In genomic region chr17:45775576-45776011, GRCh38 we compare ENCODE assay signal across 14 cellular contexts. TPM values are rescaled to one million over a fixed set of nuclear protein-coding genes. Genes with fewer than 3 reads are reported as not detected.
DNase-seq lines count a peak whose midpoint lies in the region; ATAC-seq, FAIRE-seq and TF ChIP-seq lines count a peak whose summit lies in the region.
"Had no signal": no experiment of that assay in that cellular context is flagged by ENCODE, and none has a peak within 500 bp of the region (broad histone marks: within the 10 kb centered on the region; RNA-seq: fewer than 3 reads in every experiment).

No MANE protein-coding gene starts in this region.

- H3K36me3 ChIP-seq in vagina (no peaks in the 10 kb centered on the region), Peyer's patch (no peaks in the 10 kb centered on the region)
- H3K36me3 ChIP-seq: neutrophil had no signal

- TF ChIP-seq POLR2A in vagina (IDR thresholded peaks at IDR 0.05) = no peak
- no peak for TF ChIP-seq POLR2A in Peyer's patch (IDR thresholded peaks at IDR 0.05)

- H3K4me3 Mint-ChIP-seq in WTC11 = no peak overlapping the region
- H3K4me3 Mint-ChIP-seq: CD4-positive, alpha-beta T cell had no signal

- H3K4me3 ChIP-seq in vagina = no peak overlapping the region
- H3K4me3 ChIP-seq in Peyer's patch = no peak overlapping the region

- intact Hi-C loops in vagina (cut with DNase I) = no loop called here

- CTCF ChIA-PET in WTC11 (lab: Charles Lee) = interaction anchor here (1.0 to 1.4 kb wide), 3 partner anchors 8 to 54 kb away, joined by 4 to 8 read pairs (median 6); partner anchors contain the start of gene CRHR1

- H3K27me3 ChIP-seq in vagina (no peaks in the 10 kb centered on the region), Peyer's patch (no peaks in the 10 kb centered on the region)

- no peak for FAIRE-seq in frontal cortex (lab: Jason Lieb, UNC)

- DNase-seq in DMS 273 treated with DMSO at 0.1 percent for 48 hours (lab: John Stamatoyannopoulos, UW) = peak; percentile 87
- peak; percentile 60 for DNase-seq in NCI-H2029 treated with DMSO at 0.1 percent for 48 hours (lab: John Stamatoyannopoulos, UW)
- DNase-seq in astrocyte of the hippocampus (ENCODE audit: low read depth, low spot score) = peak; percentile 54
- DNase-seq in omental fat pad (ENCODE audit: low spot score) = no peak
- DNase-seq in frontal cortex (ENCODE audit: low spot score in 2 of 2) = no peak
- no peak for DNase-seq in vagina (ENCODE audit: extremely low spot score in 2 of 2)
- no peak for DNase-seq in Peyer's patch
- no peak for DNase-seq in WTC11 (ENCODE audit: low spot score)
- DNase-seq: amniotic stem cell; CD4-positive, alpha-beta T cell; IMR-90; stimulated activated CD4-positive, alpha-beta T cell treated with anti-CD3 and anti-CD28 coated beads, Interleukin-2, amount 100 ng/mL, for 48 hours; T-helper 2 cell had no signal

- peaks cover 10% of the 10 kb centered on the region for H3K27me3 Mint-ChIP-seq in WTC11 (ENCODE audit: low read depth)

- TF ChIP-seq CTCF in omental fat pad (IDR thresholded peaks at IDR 0.05) (no peak), vagina (IDR thresholded peaks at IDR 0.05) (no peak), Peyer's patch (IDR thresholded peaks at IDR 0.05) (no peak), WTC11 (IDR thresholded peaks at IDR 0.05) (no peak)

- H3K27ac ChIP-seq in vagina (no peak overlapping the region), Peyer's patch (no peak overlapping the region)
- H3K27ac ChIP-seq: neutrophil had no signal

- no peaks in the 10 kb centered on the region for H3K36me3 Mint-ChIP-seq in WTC11

- H3K4me1 ChIP-seq in vagina (no peaks in the 10 kb centered on the region), Peyer's patch (no peaks in the 10 kb centered on the region)

- peaks cover 16% of the 10 kb centered on the region for H3K4me1 Mint-ChIP-seq in WTC11

- H3K9me3 ChIP-seq in vagina (no peaks in the 10 kb centered on the region), Peyer's patch (no peaks in the 10 kb centered on the region)
- H3K9me3 ChIP-seq: neutrophil had no signal

- no peak overlapping the region for H3K27ac Mint-ChIP-seq in WTC11
- H3K27ac Mint-ChIP-seq: CD4-positive, alpha-beta T cell had no signal

- ATAC-seq in omental fat pad (ENCODE audit: low FRiP score) (peak; percentile 76), WTC11 (no peak)

- peaks cover 8% of the 10 kb centered on the region for H3K9me3 Mint-ChIP-seq in WTC11
- H3K9me3 Mint-ChIP-seq: CD4-positive, alpha-beta T cell had no signal

- POLR2A ChIA-PET in WTC11 (lab: Charles Lee) = no interaction called here

TF ChIP-seq in WTC11, 78 proteins besides CTCF, POLR2A, EP300 and RAD21 (continues in another document):
- no peak for TF ChIP-seq CDX4 (CRISPR knock-in tag; IDR thresholded peaks at IDR 0.05; ENCODE audit: borderline replicate concordance)
- TF ChIP-seq TCF7 (CRISPR knock-in tag; IDR thresholded peaks at IDR 0.05; ENCODE audit: low read depth) = no peak
- TF ChIP-seq ZNF317 (CRISPR knock-in tag; IDR thresholded peaks at IDR 0.05; ENCODE audit: borderline replicate concordance, low read depth) = no peak
- TF ChIP-seq, protein P1, sequence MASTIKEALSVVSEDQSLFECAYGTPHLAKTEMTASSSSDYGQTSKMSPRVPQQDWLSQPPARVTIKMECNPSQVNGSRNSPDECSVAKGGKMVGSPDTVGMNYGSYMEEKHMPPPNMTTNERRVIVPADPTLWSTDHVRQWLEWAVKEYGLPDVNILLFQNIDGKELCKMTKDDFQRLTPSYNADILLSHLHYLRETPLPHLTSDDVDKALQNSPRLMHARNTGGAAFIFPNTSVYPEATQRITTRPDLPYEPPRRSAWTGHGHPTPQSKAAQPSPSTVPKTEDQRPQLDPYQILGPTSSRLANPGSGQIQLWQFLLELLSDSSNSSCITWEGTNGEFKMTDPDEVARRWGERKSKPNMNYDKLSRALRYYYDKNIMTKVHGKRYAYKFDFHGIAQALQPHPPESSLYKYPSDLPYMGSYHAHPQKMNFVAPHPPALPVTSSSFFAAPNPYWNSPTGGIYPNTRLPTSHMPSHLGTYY (CRISPR knock-in tag; IDR thresholded peaks at IDR 0.05) = no peak
- TF ChIP-seq ESRRA (CRISPR knock-in tag; IDR thresholded peaks at IDR 0.05; ENCODE audit: borderline replicate concordance) = no peak
- TF ChIP-seq, protein P2, sequence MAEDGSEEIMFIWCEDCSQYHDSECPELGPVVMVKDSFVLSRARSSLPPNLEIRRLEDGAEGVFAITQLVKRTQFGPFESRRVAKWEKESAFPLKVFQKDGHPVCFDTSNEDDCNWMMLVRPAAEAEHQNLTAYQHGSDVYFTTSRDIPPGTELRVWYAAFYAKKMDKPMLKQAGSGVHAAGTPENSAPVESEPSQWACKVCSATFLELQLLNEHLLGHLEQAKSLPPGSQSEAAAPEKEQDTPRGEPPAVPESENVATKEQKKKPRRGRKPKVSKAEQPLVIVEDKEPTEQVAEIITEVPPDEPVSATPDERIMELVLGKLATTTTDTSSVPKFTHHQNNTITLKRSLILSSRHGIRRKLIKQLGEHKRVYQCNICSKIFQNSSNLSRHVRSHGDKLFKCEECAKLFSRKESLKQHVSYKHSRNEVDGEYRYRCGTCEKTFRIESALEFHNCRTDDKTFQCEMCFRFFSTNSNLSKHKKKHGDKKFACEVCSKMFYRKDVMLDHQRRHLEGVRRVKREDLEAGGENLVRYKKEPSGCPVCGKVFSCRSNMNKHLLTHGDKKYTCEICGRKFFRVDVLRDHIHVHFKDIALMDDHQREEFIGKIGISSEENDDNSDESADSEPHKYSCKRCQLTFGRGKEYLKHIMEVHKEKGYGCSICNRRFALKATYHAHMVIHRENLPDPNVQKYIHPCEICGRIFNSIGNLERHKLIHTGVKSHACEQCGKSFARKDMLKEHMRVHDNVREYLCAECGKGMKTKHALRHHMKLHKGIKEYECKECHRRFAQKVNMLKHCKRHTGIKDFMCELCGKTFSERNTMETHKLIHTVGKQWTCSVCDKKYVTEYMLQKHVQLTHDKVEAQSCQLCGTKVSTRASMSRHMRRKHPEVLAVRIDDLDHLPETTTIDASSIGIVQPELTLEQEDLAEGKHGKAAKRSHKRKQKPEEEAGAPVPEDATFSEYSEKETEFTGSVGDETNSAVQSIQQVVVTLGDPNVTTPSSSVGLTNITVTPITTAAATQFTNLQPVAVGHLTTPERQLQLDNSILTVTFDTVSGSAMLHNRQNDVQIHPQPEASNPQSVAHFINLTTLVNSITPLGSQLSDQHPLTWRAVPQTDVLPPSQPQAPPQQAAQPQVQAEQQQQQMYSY (CRISPR knock-in tag; IDR thresholded peaks at IDR 0.05) = no peak
- TF ChIP-seq SMAD3 (CRISPR knock-in tag; IDR thresholded peaks at IDR 0.05; ENCODE audit: borderline replicate concordance) = no peak
- no peak for TF ChIP-seq SP1 (CRISPR knock-in tag; conservative IDR thresholded peaks at IDR 0.05)
- no peak for TF ChIP-seq ZMAT4 (CRISPR knock-in tag; IDR thresholded peaks at IDR 0.05)
- TF ChIP-seq ZNF263 (CRISPR knock-in tag; IDR thresholded peaks at IDR 0.05; ENCODE audit: low read depth) = no peak
- TF ChIP-seq ZNF532 (CRISPR knock-in tag; IDR thresholded peaks at IDR 0.05; ENCODE audit: borderline replicate concordance) = no peak

RNA-seq across cellular contexts. Expression of gene CRHR1, which starts 8.5 kb away (rescaled TPM):
- total RNA-seq in omental fat pad (not detected), frontal cortex (3.7 TPM), vagina (4.2 TPM), Peyer's patch (under 1 TPM in 1 of 4 donors, not detected in 3; 0.40 TPM), WTC11 (2021) (0.92 to 1.6 TPM (median 1.5 TPM) in 3 replicates)
- total RNA-seq: CD4-positive, alpha-beta T cell; IMR-90 had no signal

Comparison
In these comparisons a context has a peak if more than half of its experiments do, and no peak if none do; other contexts are left out.
1. DNase-seq: peak in DMS 273 treated with DMSO at 0.1 percent for 48 hours (single experiment), NCI-H2029 treated with DMSO at 0.1 percent for 48 hours (single experiment) and astrocyte of the hippocampus (single experiment); none in omental fat pad (single experiment), frontal cortex (0 of 2), vagina (0 of 2), Peyer's patch (0 of 3) and WTC11 (single experiment).